Comparison of ENCODE assay signal across 1 cellular context in the genomic region with DNA sequence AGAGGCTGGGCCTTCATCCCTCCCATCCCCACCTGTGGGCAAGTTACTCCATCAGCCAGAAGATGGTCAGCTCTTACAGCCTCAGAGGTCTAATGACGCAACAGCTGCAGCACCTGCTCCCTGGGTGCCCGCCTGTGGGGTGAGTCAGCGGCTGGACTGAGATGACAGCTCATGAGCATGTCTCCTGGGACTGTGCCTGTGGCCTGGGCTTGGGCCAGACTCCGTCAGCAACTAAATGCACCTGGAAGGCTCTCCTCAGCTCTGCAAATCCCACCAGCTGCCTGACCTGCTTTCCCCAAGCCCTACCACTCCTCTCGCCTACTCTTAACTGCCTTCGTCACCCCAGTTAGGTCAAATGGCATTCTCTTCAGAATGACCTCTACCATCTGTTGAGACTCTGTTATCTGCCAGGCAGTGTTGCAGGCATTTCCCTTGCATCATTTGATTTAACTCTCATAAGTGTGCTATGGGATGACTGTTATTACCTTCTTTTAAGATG.
A peak's percentile ranks its signal among the peaks of the same experiment; 100 is the strongest.
TF ChIP-seq lines count a peak whose summit lies in the region.

No MANE protein-coding gene starts in this region.

TF ChIP-seq in HepG2, 621 proteins besides CTCF, POLR2A, EP300 and RAD21 (continued from another document and continues in another):
- TF ChIP-seq, protein P1, sequence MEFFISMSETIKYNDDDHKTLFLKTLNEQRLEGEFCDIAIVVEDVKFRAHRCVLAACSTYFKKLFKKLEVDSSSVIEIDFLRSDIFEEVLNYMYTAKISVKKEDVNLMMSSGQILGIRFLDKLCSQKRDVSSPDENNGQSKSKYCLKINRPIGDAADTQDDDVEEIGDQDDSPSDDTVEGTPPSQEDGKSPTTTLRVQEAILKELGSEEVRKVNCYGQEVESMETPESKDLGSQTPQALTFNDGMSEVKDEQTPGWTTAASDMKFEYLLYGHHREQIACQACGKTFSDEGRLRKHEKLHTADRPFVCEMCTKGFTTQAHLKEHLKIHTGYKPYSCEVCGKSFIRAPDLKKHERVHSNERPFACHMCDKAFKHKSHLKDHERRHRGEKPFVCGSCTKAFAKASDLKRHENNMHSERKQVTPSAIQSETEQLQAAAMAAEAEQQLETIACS (CRISPR knock-in tag; IDR thresholded peaks at IDR 0.05): no peak
- TF ChIP-seq, protein P2, sequence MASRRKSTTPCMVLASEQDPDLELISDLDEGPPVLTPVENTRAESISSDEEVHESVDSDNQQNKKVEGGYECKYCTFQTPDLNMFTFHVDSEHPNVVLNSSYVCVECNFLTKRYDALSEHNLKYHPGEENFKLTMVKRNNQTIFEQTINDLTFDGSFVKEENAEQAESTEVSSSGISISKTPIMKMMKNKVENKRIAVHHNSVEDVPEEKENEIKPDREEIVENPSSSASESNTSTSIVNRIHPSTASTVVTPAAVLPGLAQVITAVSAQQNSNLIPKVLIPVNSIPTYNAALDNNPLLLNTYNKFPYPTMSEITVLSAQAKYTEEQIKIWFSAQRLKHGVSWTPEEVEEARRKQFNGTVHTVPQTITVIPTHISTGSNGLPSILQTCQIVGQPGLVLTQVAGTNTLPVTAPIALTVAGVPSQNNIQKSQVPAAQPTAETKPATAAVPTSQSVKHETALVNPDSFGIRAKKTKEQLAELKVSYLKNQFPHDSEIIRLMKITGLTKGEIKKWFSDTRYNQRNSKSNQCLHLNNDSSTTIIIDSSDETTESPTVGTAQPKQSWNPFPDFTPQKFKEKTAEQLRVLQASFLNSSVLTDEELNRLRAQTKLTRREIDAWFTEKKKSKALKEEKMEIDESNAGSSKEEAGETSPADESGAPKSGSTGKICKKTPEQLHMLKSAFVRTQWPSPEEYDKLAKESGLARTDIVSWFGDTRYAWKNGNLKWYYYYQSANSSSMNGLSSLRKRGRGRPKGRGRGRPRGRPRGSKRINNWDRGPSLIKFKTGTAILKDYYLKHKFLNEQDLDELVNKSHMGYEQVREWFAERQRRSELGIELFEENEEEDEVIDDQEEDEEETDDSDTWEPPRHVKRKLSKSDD (CRISPR knock-in tag; IDR thresholded peaks at IDR 0.05; ENCODE audit: low read depth): no peak
- TF ChIP-seq, protein P3, sequence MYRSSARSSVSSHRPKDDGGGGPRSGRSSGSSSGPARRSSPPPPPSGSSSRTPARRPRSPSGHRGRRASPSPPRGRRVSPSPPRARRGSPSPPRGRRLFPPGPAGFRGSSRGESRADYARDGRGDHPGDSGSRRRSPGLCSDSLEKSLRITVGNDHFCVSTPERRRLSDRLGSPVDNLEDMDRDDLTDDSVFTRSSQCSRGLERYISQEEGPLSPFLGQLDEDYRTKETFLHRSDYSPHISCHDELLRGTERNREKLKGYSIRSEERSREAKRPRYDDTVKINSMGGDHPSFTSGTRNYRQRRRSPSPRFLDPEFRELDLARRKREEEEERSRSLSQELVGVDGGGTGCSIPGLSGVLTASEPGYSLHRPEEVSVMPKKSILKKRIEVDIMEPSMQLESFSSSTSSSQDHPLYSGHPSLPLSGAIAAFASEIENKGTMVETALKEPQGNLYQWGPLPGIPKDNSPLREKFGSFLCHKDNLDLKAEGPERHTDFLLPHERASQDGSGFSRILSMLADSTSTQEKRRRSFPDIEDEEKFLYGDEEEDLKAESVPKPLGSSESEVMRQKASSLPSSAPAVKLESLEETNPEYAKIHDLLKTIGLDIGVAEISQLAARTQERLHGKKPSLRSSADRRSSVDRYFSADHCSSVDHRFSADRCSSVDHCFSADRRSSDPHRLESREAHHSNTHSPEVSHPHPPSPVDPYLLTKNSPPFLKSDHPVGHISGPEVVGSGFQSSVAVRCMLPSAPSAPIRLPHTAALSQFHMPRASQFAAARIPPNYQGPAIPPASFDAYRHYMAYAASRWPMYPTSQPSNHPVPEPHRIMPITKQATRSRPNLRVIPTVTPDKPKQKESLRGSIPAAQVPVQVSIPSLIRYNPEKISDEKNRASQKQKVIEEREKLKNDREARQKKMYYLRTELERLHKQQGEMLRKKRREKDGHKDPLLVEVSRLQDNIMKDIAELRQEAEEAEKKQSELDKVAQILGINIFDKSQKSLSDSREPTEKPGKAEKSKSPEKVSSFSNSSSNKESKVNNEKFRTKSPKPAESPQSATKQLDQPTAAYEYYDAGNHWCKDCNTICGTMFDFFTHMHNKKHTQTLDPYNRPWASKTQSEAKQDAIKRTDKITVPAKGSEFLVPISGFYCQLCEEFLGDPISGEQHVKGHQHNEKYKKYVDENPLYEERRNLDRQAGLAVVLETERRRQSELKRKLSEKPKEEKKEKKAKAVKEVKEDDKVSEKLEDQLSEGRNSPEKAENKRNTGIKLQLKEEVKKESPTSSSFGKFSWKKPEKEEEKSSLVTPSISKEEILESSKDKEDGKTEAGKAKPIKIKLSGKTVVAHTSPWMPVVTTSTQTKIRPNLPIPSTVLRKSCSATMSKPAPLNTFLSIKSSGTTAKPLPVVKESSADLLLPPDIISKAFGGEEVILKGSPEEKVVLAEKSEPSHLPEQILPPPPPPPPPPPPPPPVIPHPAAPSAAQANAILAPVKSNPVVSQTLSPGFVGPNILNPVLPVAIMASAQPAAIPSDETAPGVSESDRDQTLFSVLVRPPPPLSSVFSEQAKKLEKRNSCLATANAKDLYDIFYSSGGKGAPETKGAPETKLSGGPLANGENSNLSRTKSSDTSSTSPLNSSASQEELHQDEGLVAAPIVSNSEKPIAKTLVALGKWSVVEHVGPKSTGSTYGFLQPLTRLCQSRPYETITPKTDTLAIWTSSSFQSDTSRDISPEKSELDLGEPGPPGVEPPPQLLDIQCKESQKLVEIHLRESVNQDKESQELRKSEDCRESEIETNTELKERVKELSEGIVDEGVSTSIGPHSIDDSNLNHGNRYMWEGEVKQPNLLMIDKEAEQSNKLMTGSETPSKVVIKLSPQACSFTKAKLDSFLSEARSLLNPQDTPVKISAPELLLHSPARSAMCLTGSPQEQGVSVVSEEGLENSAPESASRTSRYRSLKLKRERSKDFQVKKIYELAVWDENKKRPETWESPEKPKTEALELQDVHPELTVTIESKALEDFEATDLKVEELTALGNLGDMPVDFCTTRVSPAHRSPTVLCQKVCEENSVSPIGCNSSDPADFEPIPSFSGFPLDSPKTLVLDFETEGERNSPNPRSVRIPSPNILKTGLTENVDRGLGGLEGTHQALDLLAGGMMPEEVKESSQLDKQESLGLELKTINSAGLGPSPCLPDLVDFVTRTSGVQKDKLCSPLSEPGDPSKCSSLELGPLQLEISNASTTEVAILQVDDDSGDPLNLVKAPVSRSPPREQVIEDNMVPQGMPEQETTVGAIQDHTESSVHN (CRISPR knock-in tag; IDR thresholded peaks at IDR 0.05): no peak
- TF ChIP-seq ZNF678 (CRISPR knock-in tag; IDR thresholded peaks at IDR 0.05): no peak
- TF ChIP-seq FOSL2 (CRISPR knock-in tag; IDR thresholded peaks at IDR 0.05): peak; percentile 96
- TF ChIP-seq PHF8 (CRISPR knock-in tag; IDR thresholded peaks at IDR 0.05): no peak
- TF ChIP-seq HNRNPLL (IDR thresholded peaks at IDR 0.05; ENCODE audit: low read depth, low read length, poor library complexity, severe bottlenecking): no peak
- no peak for TF ChIP-seq ZNF607 (CRISPR knock-in tag; IDR thresholded peaks at IDR 0.05; ENCODE audit: borderline replicate concordance)
- no peak for TF ChIP-seq ZC3H13 (CRISPR knock-in tag; IDR thresholded peaks at IDR 0.05)
- TF ChIP-seq PRPF4 (IDR thresholded peaks at IDR 0.05; ENCODE audit: low read depth, low read length, poor library complexity, severe bottlenecking): no peak
- TF ChIP-seq, protein P4, sequence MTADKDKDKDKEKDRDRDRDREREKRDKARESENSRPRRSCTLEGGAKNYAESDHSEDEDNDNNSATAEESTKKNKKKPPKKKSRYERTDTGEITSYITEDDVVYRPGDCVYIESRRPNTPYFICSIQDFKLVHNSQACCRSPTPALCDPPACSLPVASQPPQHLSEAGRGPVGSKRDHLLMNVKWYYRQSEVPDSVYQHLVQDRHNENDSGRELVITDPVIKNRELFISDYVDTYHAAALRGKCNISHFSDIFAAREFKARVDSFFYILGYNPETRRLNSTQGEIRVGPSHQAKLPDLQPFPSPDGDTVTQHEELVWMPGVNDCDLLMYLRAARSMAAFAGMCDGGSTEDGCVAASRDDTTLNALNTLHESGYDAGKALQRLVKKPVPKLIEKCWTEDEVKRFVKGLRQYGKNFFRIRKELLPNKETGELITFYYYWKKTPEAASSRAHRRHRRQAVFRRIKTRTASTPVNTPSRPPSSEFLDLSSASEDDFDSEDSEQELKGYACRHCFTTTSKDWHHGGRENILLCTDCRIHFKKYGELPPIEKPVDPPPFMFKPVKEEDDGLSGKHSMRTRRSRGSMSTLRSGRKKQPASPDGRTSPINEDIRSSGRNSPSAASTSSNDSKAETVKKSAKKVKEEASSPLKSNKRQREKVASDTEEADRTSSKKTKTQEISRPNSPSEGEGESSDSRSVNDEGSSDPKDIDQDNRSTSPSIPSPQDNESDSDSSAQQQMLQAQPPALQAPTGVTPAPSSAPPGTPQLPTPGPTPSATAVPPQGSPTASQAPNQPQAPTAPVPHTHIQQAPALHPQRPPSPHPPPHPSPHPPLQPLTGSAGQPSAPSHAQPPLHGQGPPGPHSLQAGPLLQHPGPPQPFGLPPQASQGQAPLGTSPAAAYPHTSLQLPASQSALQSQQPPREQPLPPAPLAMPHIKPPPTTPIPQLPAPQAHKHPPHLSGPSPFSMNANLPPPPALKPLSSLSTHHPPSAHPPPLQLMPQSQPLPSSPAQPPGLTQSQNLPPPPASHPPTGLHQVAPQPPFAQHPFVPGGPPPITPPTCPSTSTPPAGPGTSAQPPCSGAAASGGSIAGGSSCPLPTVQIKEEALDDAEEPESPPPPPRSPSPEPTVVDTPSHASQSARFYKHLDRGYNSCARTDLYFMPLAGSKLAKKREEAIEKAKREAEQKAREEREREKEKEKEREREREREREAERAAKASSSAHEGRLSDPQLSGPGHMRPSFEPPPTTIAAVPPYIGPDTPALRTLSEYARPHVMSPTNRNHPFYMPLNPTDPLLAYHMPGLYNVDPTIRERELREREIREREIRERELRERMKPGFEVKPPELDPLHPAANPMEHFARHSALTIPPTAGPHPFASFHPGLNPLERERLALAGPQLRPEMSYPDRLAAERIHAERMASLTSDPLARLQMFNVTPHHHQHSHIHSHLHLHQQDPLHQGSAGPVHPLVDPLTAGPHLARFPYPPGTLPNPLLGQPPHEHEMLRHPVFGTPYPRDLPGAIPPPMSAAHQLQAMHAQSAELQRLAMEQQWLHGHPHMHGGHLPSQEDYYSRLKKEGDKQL (CRISPR knock-in tag; IDR thresholded peaks at IDR 0.05; ENCODE audit: low read depth): no peak
- TF ChIP-seq, protein P5, sequence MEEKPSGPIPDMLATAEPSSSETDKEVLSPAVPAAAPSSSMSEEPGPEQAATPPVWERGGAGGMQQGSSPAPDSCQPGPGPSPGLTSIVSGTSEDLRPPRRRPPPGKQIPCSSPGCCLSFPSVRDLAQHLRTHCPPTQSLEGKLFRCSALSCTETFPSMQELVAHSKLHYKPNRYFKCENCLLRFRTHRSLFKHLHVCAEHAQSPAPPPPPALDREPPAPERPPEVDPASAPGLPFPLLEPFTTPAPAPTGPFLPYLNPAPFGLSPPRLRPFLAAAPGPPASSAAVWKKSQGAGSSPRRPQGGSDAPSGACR (CRISPR knock-in tag; IDR thresholded peaks at IDR 0.05): no peak
- TF ChIP-seq CEBPG (CRISPR knock-in tag; IDR thresholded peaks at IDR 0.05): peak; percentile 86
- TF ChIP-seq GATAD2A (CRISPR knock-in tag; IDR thresholded peaks at IDR 0.05): peak; percentile 48
- TF ChIP-seq, protein P6, sequence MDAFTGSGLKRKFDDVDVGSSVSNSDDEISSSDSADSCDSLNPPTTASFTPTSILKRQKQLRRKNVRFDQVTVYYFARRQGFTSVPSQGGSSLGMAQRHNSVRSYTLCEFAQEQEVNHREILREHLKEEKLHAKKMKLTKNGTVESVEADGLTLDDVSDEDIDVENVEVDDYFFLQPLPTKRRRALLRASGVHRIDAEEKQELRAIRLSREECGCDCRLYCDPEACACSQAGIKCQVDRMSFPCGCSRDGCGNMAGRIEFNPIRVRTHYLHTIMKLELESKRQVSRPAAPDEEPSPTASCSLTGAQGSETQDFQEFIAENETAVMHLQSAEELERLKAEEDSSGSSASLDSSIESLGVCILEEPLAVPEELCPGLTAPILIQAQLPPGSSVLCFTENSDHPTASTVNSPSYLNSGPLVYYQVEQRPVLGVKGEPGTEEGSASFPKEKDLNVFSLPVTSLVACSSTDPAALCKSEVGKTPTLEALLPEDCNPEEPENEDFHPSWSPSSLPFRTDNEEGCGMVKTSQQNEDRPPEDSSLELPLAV (CRISPR knock-in tag; conservative IDR thresholded peaks at IDR 0.05; ENCODE audit: low read depth): no peak
- no peak for TF ChIP-seq RFX5 (IDR thresholded peaks at IDR 0.05; ENCODE audit: low read depth, low read length)
- no peak for TF ChIP-seq ARHGAP35 (CRISPR knock-in tag; IDR thresholded peaks at IDR 0.05; ENCODE audit: borderline replicate concordance)
- no peak for TF ChIP-seq ZNF883 (CRISPR knock-in tag; IDR thresholded peaks at IDR 0.05; ENCODE audit: not compliant biosample characterization)
- TF ChIP-seq EZH2 (conservative IDR thresholded peaks at IDR 0.05; ENCODE audit: low read depth, low read length): no peak
- TF ChIP-seq KMT2A (CRISPR knock-in tag; IDR thresholded peaks at IDR 0.05): no peak
- TF ChIP-seq ZNF317 (CRISPR knock-in tag; IDR thresholded peaks at IDR 0.05): no peak
- TF ChIP-seq, protein P7, sequence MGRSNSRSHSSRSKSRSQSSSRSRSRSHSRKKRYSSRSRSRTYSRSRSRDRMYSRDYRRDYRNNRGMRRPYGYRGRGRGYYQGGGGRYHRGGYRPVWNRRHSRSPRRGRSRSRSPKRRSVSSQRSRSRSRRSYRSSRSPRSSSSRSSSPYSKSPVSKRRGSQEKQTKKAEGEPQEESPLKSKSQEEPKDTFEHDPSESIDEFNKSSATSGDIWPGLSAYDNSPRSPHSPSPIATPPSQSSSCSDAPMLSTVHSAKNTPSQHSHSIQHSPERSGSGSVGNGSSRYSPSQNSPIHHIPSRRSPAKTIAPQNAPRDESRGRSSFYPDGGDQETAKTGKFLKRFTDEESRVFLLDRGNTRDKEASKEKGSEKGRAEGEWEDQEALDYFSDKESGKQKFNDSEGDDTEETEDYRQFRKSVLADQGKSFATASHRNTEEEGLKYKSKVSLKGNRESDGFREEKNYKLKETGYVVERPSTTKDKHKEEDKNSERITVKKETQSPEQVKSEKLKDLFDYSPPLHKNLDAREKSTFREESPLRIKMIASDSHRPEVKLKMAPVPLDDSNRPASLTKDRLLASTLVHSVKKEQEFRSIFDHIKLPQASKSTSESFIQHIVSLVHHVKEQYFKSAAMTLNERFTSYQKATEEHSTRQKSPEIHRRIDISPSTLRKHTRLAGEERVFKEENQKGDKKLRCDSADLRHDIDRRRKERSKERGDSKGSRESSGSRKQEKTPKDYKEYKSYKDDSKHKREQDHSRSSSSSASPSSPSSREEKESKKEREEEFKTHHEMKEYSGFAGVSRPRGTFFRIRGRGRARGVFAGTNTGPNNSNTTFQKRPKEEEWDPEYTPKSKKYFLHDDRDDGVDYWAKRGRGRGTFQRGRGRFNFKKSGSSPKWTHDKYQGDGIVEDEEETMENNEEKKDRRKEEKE (IDR thresholded peaks at IDR 0.05): no peak
- TF ChIP-seq, protein P8, sequence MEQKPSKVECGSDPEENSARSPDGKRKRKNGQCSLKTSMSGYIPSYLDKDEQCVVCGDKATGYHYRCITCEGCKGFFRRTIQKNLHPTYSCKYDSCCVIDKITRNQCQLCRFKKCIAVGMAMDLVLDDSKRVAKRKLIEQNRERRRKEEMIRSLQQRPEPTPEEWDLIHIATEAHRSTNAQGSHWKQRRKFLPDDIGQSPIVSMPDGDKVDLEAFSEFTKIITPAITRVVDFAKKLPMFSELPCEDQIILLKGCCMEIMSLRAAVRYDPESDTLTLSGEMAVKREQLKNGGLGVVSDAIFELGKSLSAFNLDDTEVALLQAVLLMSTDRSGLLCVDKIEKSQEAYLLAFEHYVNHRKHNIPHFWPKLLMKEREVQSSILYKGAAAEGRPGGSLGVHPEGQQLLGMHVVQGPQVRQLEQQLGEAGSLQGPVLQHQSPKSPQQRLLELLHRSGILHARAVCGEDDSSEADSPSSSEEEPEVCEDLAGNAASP (CRISPR knock-in tag; IDR thresholded peaks at IDR 0.05; ENCODE audit: borderline replicate concordance): no peak
- TF ChIP-seq RCOR2 (CRISPR knock-in tag; IDR thresholded peaks at IDR 0.05): no peak
